1 cellular context compared by ENCODE assay signal in the genomic region with DNA sequence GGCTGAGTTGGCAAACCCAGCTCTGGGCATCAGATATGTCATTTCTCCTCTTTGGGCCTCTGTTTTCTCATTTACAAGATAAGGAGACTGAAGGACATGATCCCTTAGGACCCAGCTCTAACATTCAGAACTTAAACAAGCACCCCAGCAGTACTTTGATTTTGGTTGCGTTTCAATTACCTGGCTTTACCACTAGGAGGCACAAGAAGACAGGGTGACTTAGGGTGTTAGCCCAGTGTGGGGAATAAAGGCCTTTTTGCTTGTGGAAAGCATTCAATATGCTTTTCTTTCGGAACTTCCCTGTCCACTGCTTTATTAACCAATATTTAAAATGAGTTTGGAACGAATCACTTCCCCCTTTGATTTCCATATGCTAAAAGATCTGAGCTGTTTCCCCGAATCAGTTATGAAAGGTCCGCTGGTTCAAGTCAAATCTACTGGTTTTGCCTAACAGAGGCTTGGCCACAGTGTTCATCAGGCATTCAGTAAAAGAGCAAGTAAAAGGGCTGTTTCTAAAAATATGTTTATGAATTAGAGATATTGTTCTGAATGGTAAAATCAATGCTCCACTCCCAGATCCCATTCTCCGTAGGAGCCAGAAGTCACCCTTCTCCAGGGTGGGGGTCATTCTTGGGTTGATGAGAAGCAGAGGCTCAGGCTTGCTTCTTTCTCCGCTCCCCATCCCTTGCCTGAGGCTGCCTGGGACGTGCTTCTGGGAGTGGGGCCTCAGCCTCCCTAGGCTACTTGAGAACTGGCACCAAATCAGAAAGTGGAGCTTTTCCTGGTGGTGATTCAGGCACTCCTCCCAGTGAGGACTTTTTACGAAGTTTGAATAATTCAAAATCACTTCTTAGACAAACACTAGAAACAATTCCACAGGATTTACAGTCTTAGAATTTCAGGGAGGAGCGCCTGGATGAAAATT.
TF ChIP-seq lines count a peak whose summit lies in the region.

No MANE protein-coding gene starts in this region.

TF ChIP-seq in HepG2, 621 proteins besides CTCF, POLR2A, EP300 and RAD21 (continued from another document and continues in another):
- TF ChIP-seq, protein P1, sequence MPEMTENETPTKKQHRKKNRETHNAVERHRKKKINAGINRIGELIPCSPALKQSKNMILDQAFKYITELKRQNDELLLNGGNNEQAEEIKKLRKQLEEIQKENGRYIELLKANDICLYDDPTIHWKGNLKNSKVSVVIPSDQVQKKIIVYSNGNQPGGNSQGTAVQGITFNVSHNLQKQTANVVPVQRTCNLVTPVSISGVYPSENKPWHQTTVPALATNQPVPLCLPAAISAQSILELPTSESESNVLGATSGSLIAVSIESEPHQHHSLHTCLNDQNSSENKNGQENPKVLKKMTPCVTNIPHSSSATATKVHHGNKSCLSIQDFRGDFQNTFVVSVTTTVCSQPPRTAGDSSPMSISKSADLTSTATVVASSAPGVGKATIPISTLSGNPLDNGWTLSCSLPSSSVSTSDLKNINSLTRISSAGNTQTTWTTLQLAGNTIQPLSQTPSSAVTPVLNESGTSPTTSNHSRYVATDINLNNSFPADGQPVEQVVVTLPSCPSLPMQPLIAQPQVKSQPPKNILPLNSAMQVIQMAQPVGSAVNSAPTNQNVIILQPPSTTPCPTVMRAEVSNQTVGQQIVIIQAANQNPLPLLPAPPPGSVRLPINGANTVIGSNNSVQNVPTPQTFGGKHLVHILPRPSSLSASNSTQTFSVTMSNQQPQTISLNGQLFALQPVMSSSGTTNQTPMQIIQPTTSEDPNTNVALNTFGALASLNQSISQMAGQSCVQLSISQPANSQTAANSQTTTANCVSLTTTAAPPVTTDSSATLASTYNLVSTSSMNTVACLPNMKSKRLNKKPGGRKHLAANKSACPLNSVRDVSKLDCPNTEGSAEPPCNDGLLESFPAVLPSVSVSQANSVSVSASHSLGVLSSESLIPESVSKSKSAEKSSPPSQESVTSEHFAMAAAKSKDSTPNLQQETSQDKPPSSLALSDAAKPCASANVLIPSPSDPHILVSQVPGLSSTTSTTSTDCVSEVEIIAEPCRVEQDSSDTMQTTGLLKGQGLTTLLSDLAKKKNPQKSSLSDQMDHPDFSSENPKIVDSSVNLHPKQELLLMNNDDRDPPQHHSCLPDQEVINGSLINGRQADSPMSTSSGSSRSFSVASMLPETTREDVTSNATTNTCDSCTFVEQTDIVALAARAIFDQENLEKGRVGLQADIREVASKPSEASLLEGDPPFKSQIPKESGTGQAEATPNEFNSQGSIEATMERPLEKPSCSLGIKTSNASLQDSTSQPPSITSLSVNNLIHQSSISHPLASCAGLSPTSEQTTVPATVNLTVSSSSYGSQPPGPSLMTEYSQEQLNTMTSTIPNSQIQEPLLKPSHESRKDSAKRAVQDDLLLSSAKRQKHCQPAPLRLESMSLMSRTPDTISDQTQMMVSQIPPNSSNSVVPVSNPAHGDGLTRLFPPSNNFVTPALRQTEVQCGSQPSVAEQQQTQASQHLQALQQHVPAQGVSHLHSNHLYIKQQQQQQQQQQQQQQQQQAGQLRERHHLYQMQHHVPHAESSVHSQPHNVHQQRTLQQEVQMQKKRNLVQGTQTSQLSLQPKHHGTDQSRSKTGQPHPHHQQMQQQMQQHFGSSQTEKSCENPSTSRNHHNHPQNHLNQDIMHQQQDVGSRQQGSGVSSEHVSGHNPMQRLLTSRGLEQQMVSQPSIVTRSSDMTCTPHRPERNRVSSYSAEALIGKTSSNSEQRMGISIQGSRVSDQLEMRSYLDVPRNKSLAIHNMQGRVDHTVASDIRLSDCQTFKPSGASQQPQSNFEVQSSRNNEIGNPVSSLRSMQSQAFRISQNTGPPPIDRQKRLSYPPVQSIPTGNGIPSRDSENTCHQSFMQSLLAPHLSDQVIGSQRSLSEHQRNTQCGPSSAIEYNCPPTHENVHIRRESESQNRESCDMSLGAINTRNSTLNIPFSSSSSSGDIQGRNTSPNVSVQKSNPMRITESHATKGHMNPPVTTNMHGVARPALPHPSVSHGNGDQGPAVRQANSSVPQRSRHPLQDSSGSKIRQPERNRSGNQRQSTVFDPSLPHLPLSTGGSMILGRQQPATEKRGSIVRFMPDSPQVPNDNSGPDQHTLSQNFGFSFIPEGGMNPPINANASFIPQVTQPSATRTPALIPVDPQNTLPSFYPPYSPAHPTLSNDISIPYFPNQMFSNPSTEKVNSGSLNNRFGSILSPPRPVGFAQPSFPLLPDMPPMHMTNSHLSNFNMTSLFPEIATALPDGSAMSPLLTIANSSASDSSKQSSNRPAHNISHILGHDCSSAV (CRISPR knock-in tag; IDR thresholded peaks at IDR 0.05; ENCODE audit: borderline replicate concordance) = no peak
- TF ChIP-seq SRY (CRISPR knock-in tag; IDR thresholded peaks at IDR 0.05) (no peak), RXRB (CRISPR knock-in tag; IDR thresholded peaks at IDR 0.05; ENCODE audit: borderline replicate concordance) (peak; percentile 26; the same call in 1 of the 2 replicates), XRCC5 (optimal IDR thresholded peaks at IDR 0.05; ENCODE audit: low read length) (peak; percentile 21), ZFP36L1 (CRISPR knock-in tag; IDR thresholded peaks at IDR 0.05) (peak; percentile 37; the same call in 1 of the 2 replicates), ZNF331 (CRISPR knock-in tag; IDR thresholded peaks at IDR 0.05) (0 out of 2 replicates have a peak, but pooled peaks have one; percentile 16), MYNN (CRISPR knock-in tag; IDR thresholded peaks at IDR 0.05; ENCODE audit: low read depth) (no peak), TGIF2 (CRISPR knock-in tag; IDR thresholded peaks at IDR 0.05) (0 out of 2 replicates have a peak, but pooled peaks have one; percentile 17), ZNF136 (CRISPR knock-in tag; IDR thresholded peaks at IDR 0.05; ENCODE audit: low read depth) (no peak), MIXL1 (CRISPR knock-in tag; IDR thresholded peaks at IDR 0.05) (peak; percentile 55; the same call in 1 of the 2 replicates), ZKSCAN5 (CRISPR knock-in tag; IDR thresholded peaks at IDR 0.05) (no peak), SMC3 (IDR thresholded peaks at IDR 0.05; ENCODE audit: low read length) (peak; percentile 99), KAT8 (CRISPR knock-in tag; IDR thresholded peaks at IDR 0.05) (0 out of 2 replicates have a peak, but pooled peaks have one; percentile 29)
- TF ChIP-seq, protein P2, sequence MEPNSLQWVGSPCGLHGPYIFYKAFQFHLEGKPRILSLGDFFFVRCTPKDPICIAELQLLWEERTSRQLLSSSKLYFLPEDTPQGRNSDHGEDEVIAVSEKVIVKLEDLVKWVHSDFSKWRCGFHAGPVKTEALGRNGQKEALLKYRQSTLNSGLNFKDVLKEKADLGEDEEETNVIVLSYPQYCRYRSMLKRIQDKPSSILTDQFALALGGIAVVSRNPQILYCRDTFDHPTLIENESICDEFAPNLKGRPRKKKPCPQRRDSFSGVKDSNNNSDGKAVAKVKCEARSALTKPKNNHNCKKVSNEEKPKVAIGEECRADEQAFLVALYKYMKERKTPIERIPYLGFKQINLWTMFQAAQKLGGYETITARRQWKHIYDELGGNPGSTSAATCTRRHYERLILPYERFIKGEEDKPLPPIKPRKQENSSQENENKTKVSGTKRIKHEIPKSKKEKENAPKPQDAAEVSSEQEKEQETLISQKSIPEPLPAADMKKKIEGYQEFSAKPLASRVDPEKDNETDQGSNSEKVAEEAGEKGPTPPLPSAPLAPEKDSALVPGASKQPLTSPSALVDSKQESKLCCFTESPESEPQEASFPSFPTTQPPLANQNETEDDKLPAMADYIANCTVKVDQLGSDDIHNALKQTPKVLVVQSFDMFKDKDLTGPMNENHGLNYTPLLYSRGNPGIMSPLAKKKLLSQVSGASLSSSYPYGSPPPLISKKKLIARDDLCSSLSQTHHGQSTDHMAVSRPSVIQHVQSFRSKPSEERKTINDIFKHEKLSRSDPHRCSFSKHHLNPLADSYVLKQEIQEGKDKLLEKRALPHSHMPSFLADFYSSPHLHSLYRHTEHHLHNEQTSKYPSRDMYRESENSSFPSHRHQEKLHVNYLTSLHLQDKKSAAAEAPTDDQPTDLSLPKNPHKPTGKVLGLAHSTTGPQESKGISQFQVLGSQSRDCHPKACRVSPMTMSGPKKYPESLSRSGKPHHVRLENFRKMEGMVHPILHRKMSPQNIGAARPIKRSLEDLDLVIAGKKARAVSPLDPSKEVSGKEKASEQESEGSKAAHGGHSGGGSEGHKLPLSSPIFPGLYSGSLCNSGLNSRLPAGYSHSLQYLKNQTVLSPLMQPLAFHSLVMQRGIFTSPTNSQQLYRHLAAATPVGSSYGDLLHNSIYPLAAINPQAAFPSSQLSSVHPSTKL (CRISPR knock-in tag; IDR thresholded peaks at IDR 0.05) = peak; percentile 28; the same call in 1 of the 2 replicates
- TF ChIP-seq, protein P3, sequence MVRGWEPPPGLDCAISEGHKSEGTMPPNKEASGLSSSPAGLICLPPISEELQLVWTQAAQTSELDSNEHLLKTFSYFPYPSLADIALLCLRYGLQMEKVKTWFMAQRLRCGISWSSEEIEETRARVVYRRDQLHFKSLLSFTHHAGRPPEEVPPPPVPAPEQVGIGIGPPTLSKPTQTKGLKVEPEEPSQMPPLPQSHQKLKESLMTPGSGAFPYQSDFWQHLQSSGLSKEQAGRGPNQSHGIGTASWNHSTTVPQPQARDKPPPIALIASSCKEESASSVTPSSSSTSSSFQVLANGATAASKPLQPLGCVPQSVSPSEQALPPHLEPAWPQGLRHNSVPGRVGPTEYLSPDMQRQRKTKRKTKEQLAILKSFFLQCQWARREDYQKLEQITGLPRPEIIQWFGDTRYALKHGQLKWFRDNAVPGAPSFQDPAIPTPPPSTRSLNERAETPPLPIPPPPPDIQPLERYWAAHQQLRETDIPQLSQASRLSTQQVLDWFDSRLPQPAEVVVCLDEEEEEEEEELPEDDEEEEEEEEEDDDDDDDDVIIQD (CRISPR knock-in tag; IDR thresholded peaks at IDR 0.05; ENCODE audit: low read depth) = 0 out of 2 replicates have a peak, but pooled peaks have one; percentile 31
- TF ChIP-seq, protein P4, sequence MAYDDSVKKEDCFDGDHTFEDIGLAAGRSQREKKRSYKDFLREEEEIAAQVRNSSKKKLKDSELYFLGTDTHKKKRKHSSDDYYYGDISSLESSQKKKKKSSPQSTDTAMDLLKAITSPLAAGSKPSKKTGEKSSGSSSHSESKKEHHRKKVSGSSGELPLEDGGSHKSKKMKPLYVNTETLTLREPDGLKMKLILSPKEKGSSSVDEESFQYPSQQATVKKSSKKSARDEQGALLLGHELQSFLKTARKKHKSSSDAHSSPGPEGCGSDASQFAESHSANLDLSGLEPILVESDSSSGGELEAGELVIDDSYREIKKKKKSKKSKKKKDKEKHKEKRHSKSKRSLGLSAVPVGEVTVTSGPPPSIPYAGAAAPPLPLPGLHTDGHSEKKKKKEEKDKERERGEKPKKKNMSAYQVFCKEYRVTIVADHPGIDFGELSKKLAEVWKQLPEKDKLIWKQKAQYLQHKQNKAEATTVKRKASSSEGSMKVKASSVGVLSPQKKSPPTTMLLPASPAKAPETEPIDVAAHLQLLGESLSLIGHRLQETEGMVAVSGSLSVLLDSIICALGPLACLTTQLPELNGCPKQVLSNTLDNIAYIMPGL (CRISPR knock-in tag; IDR thresholded peaks at IDR 0.05; ENCODE audit: borderline replicate concordance in 1 of 2, low read depth in 1 of 2) = peak in 1 of 2 experiments; percentile 39; a peak in 1 of 4 replicates
- TF ChIP-seq, protein P5, sequence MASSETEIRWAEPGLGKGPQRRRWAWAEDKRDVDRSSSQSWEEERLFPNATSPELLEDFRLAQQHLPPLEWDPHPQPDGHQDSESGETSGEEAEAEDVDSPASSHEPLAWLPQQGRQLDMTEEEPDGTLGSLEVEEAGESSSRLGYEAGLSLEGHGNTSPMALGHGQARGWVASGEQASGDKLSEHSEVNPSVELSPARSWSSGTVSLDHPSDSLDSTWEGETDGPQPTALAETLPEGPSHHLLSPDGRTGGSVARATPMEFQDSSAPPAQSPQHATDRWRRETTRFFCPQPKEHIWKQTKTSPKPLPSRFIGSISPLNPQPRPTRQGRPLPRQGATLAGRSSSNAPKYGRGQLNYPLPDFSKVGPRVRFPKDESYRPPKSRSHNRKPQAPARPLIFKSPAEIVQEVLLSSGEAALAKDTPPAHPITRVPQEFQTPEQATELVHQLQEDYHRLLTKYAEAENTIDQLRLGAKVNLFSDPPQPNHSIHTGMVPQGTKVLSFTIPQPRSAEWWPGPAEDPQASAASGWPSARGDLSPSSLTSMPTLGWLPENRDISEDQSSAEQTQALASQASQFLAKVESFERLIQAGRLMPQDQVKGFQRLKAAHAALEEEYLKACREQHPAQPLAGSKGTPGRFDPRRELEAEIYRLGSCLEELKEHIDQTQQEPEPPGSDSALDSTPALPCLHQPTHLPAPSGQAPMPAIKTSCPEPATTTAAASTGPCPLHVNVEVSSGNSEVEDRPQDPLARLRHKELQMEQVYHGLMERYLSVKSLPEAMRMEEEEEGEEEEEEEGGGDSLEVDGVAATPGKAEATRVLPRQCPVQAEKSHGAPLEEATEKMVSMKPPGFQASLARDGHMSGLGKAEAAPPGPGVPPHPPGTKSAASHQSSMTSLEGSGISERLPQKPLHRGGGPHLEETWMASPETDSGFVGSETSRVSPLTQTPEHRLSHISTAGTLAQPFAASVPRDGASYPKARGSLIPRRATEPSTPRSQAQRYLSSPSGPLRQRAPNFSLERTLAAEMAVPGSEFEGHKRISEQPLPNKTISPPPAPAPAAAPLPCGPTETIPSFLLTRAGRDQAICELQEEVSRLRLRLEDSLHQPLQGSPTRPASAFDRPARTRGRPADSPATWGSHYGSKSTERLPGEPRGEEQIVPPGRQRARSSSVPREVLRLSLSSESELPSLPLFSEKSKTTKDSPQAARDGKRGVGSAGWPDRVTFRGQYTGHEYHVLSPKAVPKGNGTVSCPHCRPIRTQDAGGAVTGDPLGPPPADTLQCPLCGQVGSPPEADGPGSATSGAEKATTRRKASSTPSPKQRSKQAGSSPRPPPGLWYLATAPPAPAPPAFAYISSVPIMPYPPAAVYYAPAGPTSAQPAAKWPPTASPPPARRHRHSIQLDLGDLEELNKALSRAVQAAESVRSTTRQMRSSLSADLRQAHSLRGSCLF (CRISPR knock-in tag; IDR thresholded peaks at IDR 0.05; ENCODE audit: borderline replicate concordance) = no peak
- TF ChIP-seq, protein P6, sequence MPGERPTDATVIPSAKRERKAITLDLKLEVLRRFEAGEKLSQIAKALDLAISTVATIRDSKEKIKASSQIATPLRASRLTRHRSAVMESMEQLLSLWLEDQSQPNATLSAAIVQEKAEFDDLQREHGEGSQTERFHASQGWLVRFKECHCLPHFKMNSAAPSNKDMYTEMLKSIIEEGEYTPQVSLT (CRISPR knock-in tag; IDR thresholded peaks at IDR 0.05; ENCODE audit: borderline replicate concordance, low read depth) = no peak
- TF ChIP-seq, protein P7, sequence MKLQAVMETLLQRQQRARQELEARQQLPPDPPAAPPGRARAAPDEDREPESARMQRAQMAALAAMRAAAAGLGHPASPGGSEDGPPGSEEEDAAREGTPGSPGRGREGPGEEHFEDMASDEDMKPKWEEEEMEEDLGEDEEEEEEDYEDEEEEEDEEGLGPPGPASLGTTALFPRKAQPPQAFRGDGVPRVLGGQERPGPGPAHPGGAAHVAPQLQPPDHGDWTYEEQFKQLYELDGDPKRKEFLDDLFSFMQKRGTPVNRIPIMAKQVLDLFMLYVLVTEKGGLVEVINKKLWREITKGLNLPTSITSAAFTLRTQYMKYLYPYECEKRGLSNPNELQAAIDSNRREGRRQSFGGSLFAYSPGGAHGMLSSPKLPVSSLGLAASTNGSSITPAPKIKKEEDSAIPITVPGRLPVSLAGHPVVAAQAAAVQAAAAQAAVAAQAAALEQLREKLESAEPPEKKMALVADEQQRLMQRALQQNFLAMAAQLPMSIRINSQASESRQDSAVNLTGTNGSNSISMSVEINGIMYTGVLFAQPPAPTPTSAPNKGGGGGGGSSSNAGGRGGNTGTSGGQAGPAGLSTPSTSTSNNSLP (IDR thresholded peaks at IDR 0.05; ENCODE audit: low read depth, low read length) = 0 out of 2 replicates have a peak, but pooled peaks have one; percentile 12
